Comparison of ENCODE assay signal across 8 cellular contexts in genomic region chr2:88307817-88308216, GRCh38.
A peak's percentile ranks its signal among the peaks of the same experiment; 100 is the strongest.
DNase-seq lines count a peak whose midpoint lies in the region; ATAC-seq, FAIRE-seq and TF ChIP-seq lines count a peak whose summit lies in the region.

No MANE protein-coding gene starts in this region.

- no peaks in the 10 kb centered on the region for H3K4me1 ChIP-seq in small intestine (ENCODE audit: control insufficient read depth in 2 of 2, insufficient read depth in 1 of 2, low read depth in 1 of 2, low read length in 1 of 2)

- no peaks in the 10 kb centered on the region for H3K4me1 Mint-ChIP-seq in activated T-cell treated with anti-CD3 and anti-CD28 coated beads, Interleukin-2, amount 50 U/mL, for 24 hours (ENCODE audit: low read depth)
- no peaks in the 10 kb centered on the region for H3K4me1 Mint-ChIP-seq in brain

- ATAC-seq in HG02759 (IDR thresholded peaks at IDR 0.05; ENCODE audit: unreplicated experiment) = no peak

- H3K4me3 ChIP-seq in small intestine (ENCODE audit: low read depth in 1 of 2, low read length in 2 of 2) = no peak overlapping the region

- H3K27me3 ChIP-seq in small intestine (ENCODE audit: control insufficient read depth in 2 of 2, insufficient read depth in 2 of 2, low read length in 2 of 2) = no peaks in the 10 kb centered on the region

- peaks cover 4% of the 10 kb centered on the region for H3K9me3 Mint-ChIP-seq in activated T-cell treated with anti-CD3 and anti-CD28 coated beads, Interleukin-2, amount 50 U/mL, for 24 hours
- peaks cover 13 to 49% (median 21%) of the 10 kb centered on the region in 5 experiments for H3K9me3 Mint-ChIP-seq in brain

- H3K27ac ChIP-seq in small intestine (ENCODE audit: low read depth in 1 of 2, low read length in 1 of 2) = no peak overlapping the region

- H3K9me3 ChIP-seq in small intestine (ENCODE audit: control insufficient read depth, low read depth) = no peaks in the 10 kb centered on the region

- no peak overlapping the region for H3K27ac Mint-ChIP-seq in activated T-cell treated with anti-CD3 and anti-CD28 coated beads, Interleukin-2, amount 50 U/mL, for 24 hours
- H3K27ac Mint-ChIP-seq in brain = no peak overlapping the region

- FAIRE-seq in small intestine (lab: Jason Lieb, UNC) = no peak

- peaks cover 19% of the 10 kb centered on the region for H3K27me3 Mint-ChIP-seq in activated T-cell treated with anti-CD3 and anti-CD28 coated beads, Interleukin-2, amount 50 U/mL, for 24 hours
- peaks cover 5% of the 10 kb centered on the region for H3K27me3 Mint-ChIP-seq in brain

- H3K36me3 ChIP-seq in small intestine (ENCODE audit: control insufficient read depth in 2 of 2, insufficient read depth in 2 of 2, low read length in 2 of 2) = no peaks in the 10 kb centered on the region

- TF ChIP-seq CTCF in brain (conservative IDR thresholded peaks at IDR 0.05) = peak; percentile 17 to 32

- no peaks in the 10 kb centered on the region for H3K36me3 Mint-ChIP-seq in activated T-cell treated with anti-CD3 and anti-CD28 coated beads, Interleukin-2, amount 50 U/mL, for 24 hours (ENCODE audit: low read depth)
- no peaks in the 10 kb centered on the region for H3K36me3 Mint-ChIP-seq in brain

- H3K4me3 Mint-ChIP-seq in activated T-cell treated with anti-CD3 and anti-CD28 coated beads, Interleukin-2, amount 50 U/mL, for 24 hours = no peak overlapping the region
- H3K4me3 Mint-ChIP-seq in brain = no peak overlapping the region

- DNase-seq in activated T-cell treated with anti-CD3 and anti-CD28 coated beads, Interleukin-2, amount 50 U/mL, for 48 hours = peak; percentile 17 to 21
- no peak for DNase-seq in activated T-cell treated with anti-CD3 and anti-CD28 coated beads, Interleukin-2, amount 50 U/mL, for 24 hours
- DNase-seq in LoVo (ENCODE audit: low spot score) (peak; percentile 20), small intestine (peak; percentile 25), DMS153 treated with DMSO at 0.1 percent for 48 hours (lab: John Stamatoyannopoulos, UW; ENCODE audit: unreplicated experiment) (no peak)
- DNase-seq in activated effector memory CD4-positive, alpha-beta T cell treated with anti-CD3 and anti-CD28 coated beads, Interleukin-2, amount 50 U/mL, for 16 hours = no peak

Comparison
In these comparisons a context has a peak if more than half of its experiments do, and no peak if none do; other contexts are left out.
1. DNase-seq: peak in activated T-cell treated with anti-CD3 and anti-CD28 coated beads, Interleukin-2, amount 50 U/mL, for 48 hours (2 of 2), LoVo (single experiment) and small intestine (single experiment); none in activated T-cell treated with anti-CD3 and anti-CD28 coated beads, Interleukin-2, amount 50 U/mL, for 24 hours (single experiment), DMS153 treated with DMSO at 0.1 percent for 48 hours (single experiment) and activated effector memory CD4-positive, alpha-beta T cell treated with anti-CD3 and anti-CD28 coated beads, Interleukin-2, amount 50 U/mL, for 16 hours (single experiment).